In the genomic region with DNA sequence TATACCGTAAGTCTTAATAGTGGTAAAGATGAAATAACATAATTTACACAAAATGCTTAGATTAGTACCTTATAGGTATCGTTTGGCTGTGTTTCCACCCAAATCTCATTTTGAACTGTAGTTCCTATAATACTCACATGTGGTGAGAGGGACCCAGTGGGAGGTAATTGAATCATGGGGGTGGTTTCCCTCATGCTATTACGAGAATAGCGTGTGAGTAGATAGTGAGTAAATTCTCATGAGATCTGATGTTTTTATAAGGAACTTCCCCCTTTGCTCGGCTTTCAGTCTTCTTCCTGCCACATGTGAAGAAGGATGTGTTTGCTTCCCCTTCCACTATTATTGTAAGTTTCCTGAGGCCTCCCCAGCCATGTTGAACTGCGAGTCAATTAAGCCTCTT, we compare ENCODE assay signal across 11 cellular contexts.
DNase-seq lines count a peak whose midpoint lies in the region; ATAC-seq and TF ChIP-seq lines count a peak whose summit lies in the region.
"Had no signal": no experiment of that assay in that cellular context is flagged by ENCODE, and none has a peak within 500 bp of the region (broad histone marks: within the 10 kb centered on the region; RNA-seq: fewer than 3 reads in every experiment).

No MANE protein-coding gene starts in this region.

- H3K27ac ChIP-seq in mesendoderm (ENCODE audit: low read depth, low read length): no peak overlapping the region
- no peak overlapping the region for H3K27ac ChIP-seq in GM23338 (ENCODE audit: low read depth)
- H3K27ac ChIP-seq: prostate gland had no signal

- no peaks in the 10 kb centered on the region for H3K9me2 ChIP-seq in GM23338 (ENCODE audit: insufficient read depth)

- no peaks in the 10 kb centered on the region for H3K4me1 ChIP-seq in mesendoderm (ENCODE audit: control insufficient read depth, low read depth, low read length)
- no peaks in the 10 kb centered on the region for H3K4me1 ChIP-seq in GM23338 (ENCODE audit: insufficient read depth)
- H3K4me1 ChIP-seq: prostate gland had no signal

- H3K4me3 Mint-ChIP-seq in naive thymus-derived CD8-positive, alpha-beta T cell: no peak overlapping the region
- H3K4me3 Mint-ChIP-seq in GM23338: no peak overlapping the region
- H3K4me3 Mint-ChIP-seq: T-helper 17 cell had no signal

- intact Hi-C loops in cardiac septum (cut with DNase I): no loop called here

- H2BK120ac ChIP-seq in mesendoderm (ENCODE audit: low read depth, low read length): no peak overlapping the region

- no peak overlapping the region for H3K18ac ChIP-seq in mesendoderm (ENCODE audit: low read length)

- peaks cover 0 to 14% (median 0%) of the 10 kb centered on the region in 9 donors for H3K9me3 Mint-ChIP-seq in naive thymus-derived CD8-positive, alpha-beta T cell
- H3K9me3 Mint-ChIP-seq in GM23338: no peaks in the 10 kb centered on the region

- H3K36me3 ChIP-seq in mesendoderm (ENCODE audit: control insufficient read depth, insufficient read depth, low read length) (no peaks in the 10 kb centered on the region), GM23338 (ENCODE audit: insufficient read depth) (no peaks in the 10 kb centered on the region)
- H3K36me3 ChIP-seq: prostate gland had no signal

- no peaks in the 10 kb centered on the region for H3K27me3 Mint-ChIP-seq in naive thymus-derived CD8-positive, alpha-beta T cell
- H3K27me3 Mint-ChIP-seq in GM23338 (ENCODE audit: insufficient read depth, low read depth, poor library complexity): no peaks in the 10 kb centered on the region
- H3K27me3 Mint-ChIP-seq: T-helper 17 cell had no signal

- no peak overlapping the region for H3K23ac ChIP-seq in mesendoderm (ENCODE audit: low read length)

- no peaks in the 10 kb centered on the region for H4K20me1 ChIP-seq in GM23338 (replicated peaks; ENCODE audit: insufficient read depth)

- no peak overlapping the region for H3K4me2 ChIP-seq in mesendoderm (ENCODE audit: low read length)
- H3K4me2 ChIP-seq in GM23338: no peak overlapping the region

- no peak overlapping the region for H2AFZ ChIP-seq in GM23338

- H3K27me3 ChIP-seq in mesendoderm (ENCODE audit: insufficient read depth, low read length, poor library complexity): no peaks in the 10 kb centered on the region
- H3K27me3 ChIP-seq in GM23338 (ENCODE audit: insufficient read depth): no peaks in the 10 kb centered on the region

- no peak for TF ChIP-seq CTCF in GM23338 (conservative IDR thresholded peaks at IDR 0.05; ENCODE audit: low read depth in 2 of 2)

- no peaks in the 10 kb centered on the region for H3K4me1 Mint-ChIP-seq in naive thymus-derived CD8-positive, alpha-beta T cell
- no peaks in the 10 kb centered on the region for H3K4me1 Mint-ChIP-seq in GM23338
- H3K4me1 Mint-ChIP-seq: T-helper 17 cell had no signal

- H2BK15ac ChIP-seq in mesendoderm (replicated peaks; ENCODE audit: low read depth): no peak overlapping the region

- H2BK5ac ChIP-seq in mesendoderm (ENCODE audit: low read length): no peak overlapping the region

- H3K4me3 ChIP-seq in mesendoderm (ENCODE audit: low read length) (no peak overlapping the region), GM23338 (no peak overlapping the region)
- H3K4me3 ChIP-seq: prostate gland had no signal

- no peaks in the 10 kb centered on the region for H3K79me2 ChIP-seq in mesendoderm (ENCODE audit: control insufficient read depth, insufficient read depth, low read length)
- no peaks in the 10 kb centered on the region for H3K79me2 ChIP-seq in GM23338 (replicated peaks; ENCODE audit: insufficient read depth)

- no peak overlapping the region for H4K5ac ChIP-seq in mesendoderm (ENCODE audit: low read length)

- no peak overlapping the region for H4K8ac ChIP-seq in mesendoderm (ENCODE audit: low read depth, low read length)

- no CpG with 5 or more reads among the region's 6 CpGs for WGBS in mesendoderm (ENCODE audit: extremely low coverage, insufficient coverage, low lambda C conversion rate)

- H3K79me1 ChIP-seq in mesendoderm (ENCODE audit: low read length): no peaks in the 10 kb centered on the region

- peak; percentile 12 for DNase-seq in SIG-M5 (lab: John Stamatoyannopoulos, UW)
- peak; percentile 12 for DNase-seq in mesendoderm
- no peak for DNase-seq in naive thymus-derived CD8-positive, alpha-beta T cell
- DNase-seq in cardiac septum (ENCODE audit: low spot score): no peak
- DNase-seq in GM23338 (ENCODE audit: low spot score): no peak
- DNase-seq in NCI-H2107 treated with DMSO at 0.1 percent for 48 hours (lab: John Stamatoyannopoulos, UW; ENCODE audit: unreplicated experiment): no peak
- DNase-seq: stimulated activated naive CD8-positive, alpha-beta T cell treated with anti-CD3 and anti-CD28 coated beads, Interleukin-15, Interleukin-2, amounts not matched to agents 100 U/mL and 50 U/mL, for 24 hours; T-helper 17 cell had no signal

- no peaks in the 10 kb centered on the region for H3K36me3 Mint-ChIP-seq in naive thymus-derived CD8-positive, alpha-beta T cell
- no peaks in the 10 kb centered on the region for H3K36me3 Mint-ChIP-seq in GM23338 (ENCODE audit: low read depth)

- no peak overlapping the region for H3K56ac ChIP-seq in mesendoderm (ENCODE audit: low read length)

- ATAC-seq in GM18909 (IDR thresholded peaks at IDR 0.05; ENCODE audit: poor library complexity, unreplicated experiment) (peak; percentile 90), HG03025 (IDR thresholded peaks at IDR 0.05; ENCODE audit: low FRiP score, unreplicated experiment) (peak; percentile 67), GM23338 (no peak)
- no peak for ATAC-seq in naive thymus-derived CD8-positive, alpha-beta T cell
- ATAC-seq: stimulated activated naive CD8-positive, alpha-beta T cell treated with anti-CD3 and anti-CD28 coated beads, Interleukin-15, Interleukin-2, amounts not matched to agents 100 U/mL and 50 U/mL, for 24 hours; T-helper 17 cell had no signal

- POLR2A ChIA-PET in naive thymus-derived CD8-positive, alpha-beta T cell (lab: Charles Lee): no interaction called here

- H3F3A ChIP-seq in GM23338 (replicated peaks; ENCODE audit: low read depth): no peaks in the 10 kb centered on the region

- H3K9ac ChIP-seq in mesendoderm (ENCODE audit: low read length): no peak overlapping the region

- H3K27ac Mint-ChIP-seq in naive thymus-derived CD8-positive, alpha-beta T cell: no peak overlapping the region
- H3K27ac Mint-ChIP-seq in GM23338: no peak overlapping the region; the same call in 1 of the 2 replicates
- H3K27ac Mint-ChIP-seq: T-helper 17 cell had no signal

- H2AK5ac ChIP-seq in mesendoderm (ENCODE audit: low read length): no peak overlapping the region

- no peak overlapping the region for H3K4ac ChIP-seq in mesendoderm (ENCODE audit: low read depth, low read length)

TF ChIP-seq in GM23338, 12 proteins besides CTCF, POLR2A, EP300 and RAD21 (continues in another document):
- TF ChIP-seq ZNF331 (CRISPR knock-in tag; IDR thresholded peaks at IDR 0.05; ENCODE audit: low read depth): no peak
- no peak for TF ChIP-seq EZH2phosphoT487 (IDR thresholded peaks at IDR 0.05; ENCODE audit: unreplicated experiment)
- TF ChIP-seq EZH2 (IDR thresholded peaks at IDR 0.05; ENCODE audit: low read depth, unreplicated experiment): no peak
- TF ChIP-seq CREB1 (CRISPR knock-in tag; IDR thresholded peaks at IDR 0.05; ENCODE audit: low read depth): no peak
- TF ChIP-seq, protein P1, sequence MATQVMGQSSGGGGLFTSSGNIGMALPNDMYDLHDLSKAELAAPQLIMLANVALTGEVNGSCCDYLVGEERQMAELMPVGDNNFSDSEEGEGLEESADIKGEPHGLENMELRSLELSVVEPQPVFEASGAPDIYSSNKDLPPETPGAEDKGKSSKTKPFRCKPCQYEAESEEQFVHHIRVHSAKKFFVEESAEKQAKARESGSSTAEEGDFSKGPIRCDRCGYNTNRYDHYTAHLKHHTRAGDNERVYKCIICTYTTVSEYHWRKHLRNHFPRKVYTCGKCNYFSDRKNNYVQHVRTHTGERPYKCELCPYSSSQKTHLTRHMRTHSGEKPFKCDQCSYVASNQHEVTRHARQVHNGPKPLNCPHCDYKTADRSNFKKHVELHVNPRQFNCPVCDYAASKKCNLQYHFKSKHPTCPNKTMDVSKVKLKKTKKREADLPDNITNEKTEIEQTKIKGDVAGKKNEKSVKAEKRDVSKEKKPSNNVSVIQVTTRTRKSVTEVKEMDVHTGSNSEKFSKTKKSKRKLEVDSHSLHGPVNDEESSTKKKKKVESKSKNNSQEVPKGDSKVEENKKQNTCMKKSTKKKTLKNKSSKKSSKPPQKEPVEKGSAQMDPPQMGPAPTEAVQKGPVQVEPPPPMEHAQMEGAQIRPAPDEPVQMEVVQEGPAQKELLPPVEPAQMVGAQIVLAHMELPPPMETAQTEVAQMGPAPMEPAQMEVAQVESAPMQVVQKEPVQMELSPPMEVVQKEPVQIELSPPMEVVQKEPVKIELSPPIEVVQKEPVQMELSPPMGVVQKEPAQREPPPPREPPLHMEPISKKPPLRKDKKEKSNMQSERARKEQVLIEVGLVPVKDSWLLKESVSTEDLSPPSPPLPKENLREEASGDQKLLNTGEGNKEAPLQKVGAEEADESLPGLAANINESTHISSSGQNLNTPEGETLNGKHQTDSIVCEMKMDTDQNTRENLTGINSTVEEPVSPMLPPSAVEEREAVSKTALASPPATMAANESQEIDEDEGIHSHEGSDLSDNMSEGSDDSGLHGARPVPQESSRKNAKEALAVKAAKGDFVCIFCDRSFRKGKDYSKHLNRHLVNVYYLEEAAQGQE (IDR thresholded peaks at IDR 0.05; ENCODE audit: unreplicated experiment): no peak
- TF ChIP-seq, protein P2, sequence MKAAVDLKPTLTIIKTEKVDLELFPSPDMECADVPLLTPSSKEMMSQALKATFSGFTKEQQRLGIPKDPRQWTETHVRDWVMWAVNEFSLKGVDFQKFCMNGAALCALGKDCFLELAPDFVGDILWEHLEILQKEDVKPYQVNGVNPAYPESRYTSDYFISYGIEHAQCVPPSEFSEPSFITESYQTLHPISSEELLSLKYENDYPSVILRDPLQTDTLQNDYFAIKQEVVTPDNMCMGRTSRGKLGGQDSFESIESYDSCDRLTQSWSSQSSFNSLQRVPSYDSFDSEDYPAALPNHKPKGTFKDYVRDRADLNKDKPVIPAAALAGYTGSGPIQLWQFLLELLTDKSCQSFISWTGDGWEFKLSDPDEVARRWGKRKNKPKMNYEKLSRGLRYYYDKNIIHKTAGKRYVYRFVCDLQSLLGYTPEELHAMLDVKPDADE (IDR thresholded peaks at IDR 0.05): no peak
- TF ChIP-seq ZNF114 (CRISPR knock-in tag; IDR thresholded peaks at IDR 0.05): no peak
- no peak for TF ChIP-seq JUNB (IDR thresholded peaks at IDR 0.05; ENCODE audit: unreplicated experiment)
- TF ChIP-seq STAT1 (IDR thresholded peaks at IDR 0.05; ENCODE audit: unreplicated experiment): no peak

Comparison
In these comparisons a context has a peak if more than half of its experiments do, and no peak if none do; other contexts are left out.
1. ATAC-seq: peak in GM18909 (single experiment) and HG03025 (single experiment); none in naive thymus-derived CD8-positive, alpha-beta T cell (0 of 2) and GM23338 (single experiment).
2. DNase-seq: peak in SIG-M5 (single experiment) and mesendoderm (single experiment); none in naive thymus-derived CD8-positive, alpha-beta T cell (0 of 10), cardiac septum (single experiment), GM23338 (single experiment) and NCI-H2107 treated with DMSO at 0.1 percent for 48 hours (single experiment).